8 cellular contexts compared by ENCODE assay signal in genomic region chr2:25339791-25340339, GRCh38. TPM values are rescaled to one million over a fixed set of nuclear protein-coding genes. Genes with fewer than 3 reads are reported as not detected.
DNase-seq lines count a peak whose midpoint lies in the region; ATAC-seq and TF ChIP-seq lines count a peak whose summit lies in the region.

No MANE protein-coding gene starts in this region.

- TF ChIP-seq CTCF in fibroblast of the aortic adventitia (IDR thresholded peaks at IDR 0.05; ENCODE audit: insufficient read depth, low read length) (no peak), parathyroid adenoma (IDR thresholded peaks at IDR 0.05) (no peak)

- no peaks in the 10 kb centered on the region for H3K4me1 ChIP-seq in parathyroid adenoma

- H3K27me3 ChIP-seq in parathyroid adenoma (ENCODE audit: control insufficient read depth, insufficient read depth, low read length), result no peaks in the 10 kb centered on the region

- H3K4me3 ChIP-seq in fibroblast of the aortic adventitia (ENCODE audit: low read depth, low read length), result peak overlapping the region; percentile 73
- peak overlapping the region; percentile 64 for H3K4me3 ChIP-seq in parathyroid adenoma (ENCODE audit: low read depth, low read length)

- no peaks in the 10 kb centered on the region for H3K79me2 ChIP-seq in parathyroid adenoma

- H3K36me3 ChIP-seq in parathyroid adenoma (ENCODE audit: control insufficient read depth, insufficient read depth, low read length), result no peaks in the 10 kb centered on the region

- peak overlapping the region; percentile 72 for H2AFZ ChIP-seq in parathyroid adenoma

- DNase-seq in NCI-H2029 (lab: John Stamatoyannopoulos, UW), result peak; percentile 65
- DNase-seq in NCI-H2029 treated with DMSO at 0.1 percent for 48 hours (lab: John Stamatoyannopoulos, UW), result no peak
- peak; percentile 9 for DNase-seq in T follicular helper cell (ENCODE audit: low read depth)
- DNase-seq in fibroblast of the aortic adventitia (ENCODE audit: low read depth), result no peak
- no peak for DNase-seq in cerebellum (ENCODE audit: low spot score)
- DNase-seq in dedifferentiated amniotic fluid mesenchymal stem cell (ENCODE audit: extremely low spot score), result no peak

- peak overlapping the region; percentile 47 for H3K27ac ChIP-seq in parathyroid adenoma

- no peak overlapping the region for H3K9ac ChIP-seq in parathyroid adenoma

- no peak for ATAC-seq in HG03196 (IDR thresholded peaks at IDR 0.05; ENCODE audit: unreplicated experiment)

- peak overlapping the region; percentile 90 for H3K4me2 ChIP-seq in parathyroid adenoma (ENCODE audit: low read length)

- H3K9me3 ChIP-seq in parathyroid adenoma (ENCODE audit: control insufficient read depth, low read length), result no peaks in the 10 kb centered on the region

RNA-seq across cellular contexts. Expression of gene DNMT3A, which starts 1.9 kb away (rescaled TPM):
- total RNA-seq in fibroblast of the aortic adventitia (ENCODE audit: low replicate concordance) (10.8 and 11.9 TPM in 2 replicates), cerebellum (63.3 TPM)

Comparison
In these comparisons a context has a peak if more than half of its experiments do, and no peak if none do; other contexts are left out.
1. DNase-seq: peak in NCI-H2029 (single experiment) and T follicular helper cell (single experiment); none in NCI-H2029 treated with DMSO at 0.1 percent for 48 hours (single experiment), fibroblast of the aortic adventitia (single experiment), cerebellum (single experiment) and dedifferentiated amniotic fluid mesenchymal stem cell (single experiment).